21 cellular contexts compared by ENCODE assay signal in the genomic region with DNA sequence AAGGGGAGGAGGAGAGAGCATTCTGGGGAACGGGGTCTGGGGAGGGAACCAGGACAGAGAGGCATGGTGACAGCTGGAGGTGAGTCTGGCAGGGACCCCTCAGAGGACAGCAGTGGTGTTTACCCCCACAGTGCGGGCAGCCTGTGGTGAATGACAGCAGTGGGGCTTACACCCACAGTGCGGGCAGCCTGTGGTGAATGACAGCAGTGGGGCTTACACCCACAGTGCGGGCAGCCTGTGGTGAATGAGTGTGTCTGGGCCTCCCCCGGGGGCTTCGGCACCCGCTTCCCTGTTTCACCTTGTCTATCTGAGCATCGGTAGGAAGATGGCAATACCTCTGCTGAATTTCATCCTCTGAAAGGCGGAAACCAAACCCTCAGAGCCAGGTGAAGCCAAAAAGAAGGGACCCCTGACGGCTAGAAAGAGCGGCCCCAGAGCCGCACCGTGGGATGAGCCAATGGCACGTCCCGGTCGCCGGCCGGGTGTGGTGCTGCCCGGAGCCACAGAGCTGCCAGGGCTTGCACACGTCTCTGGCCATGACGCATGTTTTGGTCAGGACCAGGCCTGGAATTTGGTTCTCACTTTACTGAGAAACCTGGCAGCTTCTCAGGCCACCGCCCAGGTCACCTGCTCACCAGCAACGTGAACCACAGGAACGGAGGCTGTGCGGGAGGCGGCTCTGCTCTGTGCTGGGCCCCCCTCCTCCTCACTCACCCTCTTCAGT. TPM values are rescaled to one million over a fixed set of nuclear protein-coding genes. Genes with fewer than 3 reads are reported as not detected.
DNase-seq lines count a peak whose midpoint lies in the region; ATAC-seq and TF ChIP-seq lines count a peak whose summit lies in the region.
"Had no signal": no experiment of that assay in that cellular context is flagged by ENCODE, and none has a peak within 500 bp of the region (broad histone marks: within the 10 kb centered on the region; RNA-seq: fewer than 3 reads in every experiment).

No MANE protein-coding gene starts in this region.

- TF ChIP-seq POLR2A in body of pancreas (IDR thresholded peaks at IDR 0.05), result no peak
- TF ChIP-seq POLR2A in thyroid gland (IDR thresholded peaks at IDR 0.05), result no peak

- H3K4me1 ChIP-seq in body of pancreas (no peaks in the 10 kb centered on the region), left lung (peaks cover 0 to 3% of the 10 kb centered on the region in 2 donors), thyroid gland (peaks cover 0 to 16% of the 10 kb centered on the region in 2 donors)
- H3K4me1 ChIP-seq: right lobe of liver had no signal

- CTCF ChIA-PET in CD4-positive, alpha-beta T cell (lab: Charles Lee), result no interaction called here

- POLR2A ChIA-PET in CD4-positive, alpha-beta T cell (lab: Charles Lee), result no interaction called here

- no peak for TF ChIP-seq CTCF in body of pancreas (IDR thresholded peaks at IDR 0.05)
- no peak for TF ChIP-seq CTCF in left lung (IDR thresholded peaks at IDR 0.05)
- TF ChIP-seq CTCF in thyroid gland (IDR thresholded peaks at IDR 0.05), result no peak
- TF ChIP-seq CTCF in CD4-positive, alpha-beta T cell (IDR thresholded peaks at IDR 0.05), result no peak

- WGBS in body of pancreas, 2 donors, result 80% methylated on average over 17 to 26 of the region's 26 CpGs
- WGBS in thyroid gland, 2 donors, result 71 to 91% methylated on average over 11 to 26 of the region's 26 CpGs

- H3K4me3 ChIP-seq in body of pancreas, result no peak overlapping the region
- H3K4me3 ChIP-seq in left lung, result no peak overlapping the region
- no peak overlapping the region for H3K4me3 ChIP-seq in thyroid gland (replicated peaks in 1 of 3)
- H3K4me3 ChIP-seq: mucosa of descending colon, right lobe of liver, uterus had no signal

- peaks cover 17 to 28% (median 22%) of the 10 kb centered on the region in 3 donors for H3K4me1 Mint-ChIP-seq in IgD-negative memory B cell
- no peaks in the 10 kb centered on the region for H3K4me1 Mint-ChIP-seq in CD4-positive, alpha-beta T cell (ENCODE audit: low read depth)

- no peaks in the 10 kb centered on the region for H3K9me3 ChIP-seq in body of pancreas
- no peaks in the 10 kb centered on the region for H3K9me3 ChIP-seq in left lung
- no peaks in the 10 kb centered on the region for H3K9me3 ChIP-seq in thyroid gland
- no peaks in the 10 kb centered on the region for H3K9me3 ChIP-seq in CD4-positive, alpha-beta T cell (ENCODE audit: control insufficient read depth, low read length)
- H3K9me3 ChIP-seq: mucosa of descending colon, right lobe of liver, uterus had no signal

- no peaks in the 10 kb centered on the region for H3K36me3 ChIP-seq in body of pancreas (replicated peaks in 1 of 2; ENCODE audit: insufficient read depth in 1 of 2, low read depth in 2 of 2)
- no peaks in the 10 kb centered on the region for H3K36me3 ChIP-seq in left lung
- no peaks in the 10 kb centered on the region for H3K36me3 ChIP-seq in thyroid gland
- H3K36me3 ChIP-seq: right lobe of liver, uterus had no signal

- ATAC-seq in body of pancreas, result peak; percentile 31
- ATAC-seq in left lung, result peak; percentile 87
- ATAC-seq in CD4-positive, alpha-beta T cell (ENCODE audit: poor library complexity), result no peak
- ATAC-seq: mucosa of descending colon, right lobe of liver had no signal

- H3K36me3 Mint-ChIP-seq in IgD-negative memory B cell, result no peaks in the 10 kb centered on the region
- H3K36me3 Mint-ChIP-seq in CD4-positive, alpha-beta T cell (ENCODE audit: low read depth), result no peaks in the 10 kb centered on the region

- H3K9me3 Mint-ChIP-seq in IgD-negative memory B cell, result no peaks in the 10 kb centered on the region
- no peaks in the 10 kb centered on the region for H3K9me3 Mint-ChIP-seq in CD4-positive, alpha-beta T cell
- H3K9me3 Mint-ChIP-seq: activated CD4-positive, alpha-beta T cell treated with anti-CD3 and anti-CD28 coated beads, Interleukin-2, amount 10 ng/mL, durations not matched to agents 24 days and 14 days; stimulated activated naive CD8-positive, alpha-beta T cell treated with anti-CD3 and anti-CD28 coated beads, Interleukin-15, Interleukin-2, amounts not matched to agents 100 ng/mL and 50 ng/mL, for 24 hours had no signal

- H3K27me3 ChIP-seq in body of pancreas (no peaks in the 10 kb centered on the region), left lung (no peaks in the 10 kb centered on the region), thyroid gland (no peaks in the 10 kb centered on the region)
- H3K27me3 ChIP-seq in CD4-positive, alpha-beta T cell (ENCODE audit: control insufficient read depth, insufficient read depth, low read length), result no peaks in the 10 kb centered on the region
- H3K27me3 ChIP-seq: right lobe of liver, uterus had no signal

- peak overlapping the region in 1 of 4 donors; percentile 8 for H3K4me3 Mint-ChIP-seq in IgD-negative memory B cell
- no peak overlapping the region for H3K4me3 Mint-ChIP-seq in CD4-positive, alpha-beta T cell
- H3K4me3 Mint-ChIP-seq: activated CD4-positive, alpha-beta T cell treated with anti-CD3 and anti-CD28 coated beads, Interleukin-2, amount 10 ng/mL, durations not matched to agents 24 days and 14 days; stimulated activated naive CD8-positive, alpha-beta T cell treated with anti-CD3 and anti-CD28 coated beads, Interleukin-15, Interleukin-2, amounts not matched to agents 100 ng/mL and 50 ng/mL, for 24 hours had no signal

- no peaks in the 10 kb centered on the region for H3K27me3 Mint-ChIP-seq in IgD-negative memory B cell
- no peaks in the 10 kb centered on the region for H3K27me3 Mint-ChIP-seq in CD4-positive, alpha-beta T cell
- H3K27me3 Mint-ChIP-seq: activated CD4-positive, alpha-beta T cell treated with anti-CD3 and anti-CD28 coated beads, Interleukin-2, amount 10 ng/mL, durations not matched to agents 24 days and 14 days; stimulated activated naive CD8-positive, alpha-beta T cell treated with anti-CD3 and anti-CD28 coated beads, Interleukin-15, Interleukin-2, amounts not matched to agents 100 ng/mL and 50 ng/mL, for 24 hours had no signal

- peak overlapping the region; percentile 47 to 73 (median 53) for H3K27ac Mint-ChIP-seq in IgD-negative memory B cell
- no peak overlapping the region for H3K27ac Mint-ChIP-seq in CD4-positive, alpha-beta T cell
- H3K27ac Mint-ChIP-seq: activated CD4-positive, alpha-beta T cell treated with anti-CD3 and anti-CD28 coated beads, Interleukin-2, amount 10 ng/mL, durations not matched to agents 24 days and 14 days; stimulated activated naive CD8-positive, alpha-beta T cell treated with anti-CD3 and anti-CD28 coated beads, Interleukin-15, Interleukin-2, amounts not matched to agents 100 ng/mL and 50 ng/mL, for 24 hours had no signal

- DNase-seq in body of pancreas (peak in 2 of 4 donors; percentile 24 to 31), left lung (peak; percentile 74 to 82), thyroid gland (peak; percentile 76 to 78), DMS114 treated with DMSO at 0.1 percent for 48 hours (lab: John Stamatoyannopoulos, UW; ENCODE audit: unreplicated experiment) (no peak), putamen (ENCODE audit: low spot score) (no peak)
- DNase-seq in CD4-positive, alpha-beta T cell, result no peak
- DNase-seq: activated CD4-positive, alpha-beta T cell treated with anti-CD3 and anti-CD28 coated beads, Interleukin-2, amount 10 ng/mL, durations not matched to agents 24 days and 14 days; activated naive CD4-positive, alpha-beta T cell treated with Interleukin-2 at 50 U/mL for 16 hours; cerebellar nuclear complex; effector memory CD4-positive, alpha-beta T cell; hippocampal formation; mucosa of descending colon; NCI-H1092 treated with DMSO at 0.1 percent for 48 hours; NCI-H2107; NCI-H526 treated with DMSO at 0.1 percent for 48 hours; OCI-M1; uterus had no signal

- H3K27ac ChIP-seq in body of pancreas (no peak overlapping the region), left lung (peak overlapping the region in 1 of 2 donors; percentile 53), thyroid gland (peak overlapping the region; percentile 44 to 70 (median 52))
- no peak overlapping the region for H3K27ac ChIP-seq in CD4-positive, alpha-beta T cell (ENCODE audit: low read depth, low read length)
- H3K27ac ChIP-seq: KMS-11, right lobe of liver, uterus had no signal

- intact Hi-C loops in body of pancreas (cut with DNase I) (no loop called here), left lung (cut with DNase I) (no loop called here), thyroid gland (cut with DNase I) (no loop called here)
- intact Hi-C loops in CD4-positive, alpha-beta T cell (cut with DNase I, micrococcal nuclease), result no loop called here

RNA-seq across cellular contexts. Expression of gene SIK1, which starts 54.1 kb away (rescaled TPM):
- 2.5 TPM for polyA plus RNA-seq in IgD-negative memory B cell
- total RNA-seq in body of pancreas (10 to 100 TPM in 1 of 2 donors, under 1 TPM in 1; 0.52 to 43.2 TPM), left lung (10 to 100 TPM; 33.3 to 61.0 TPM), thyroid gland (1 to 10 TPM in 3 of 4 donors, under 1 TPM in 1; 0.54 to 5.3 (median 1.5) TPM)
- total RNA-seq in CD4-positive, alpha-beta T cell, result 100 to 1,000 TPM; 314 to 317 TPM

Comparison
In these comparisons a context has a peak if more than half of its experiments do, and no peak if none do; other contexts are left out.
1. DNase-seq: peak in left lung (2 of 2) and thyroid gland (2 of 2); none in CD4-positive, alpha-beta T cell (0 of 10), DMS114 treated with DMSO at 0.1 percent for 48 hours (single experiment) and putamen (single experiment).
2. H3K27ac ChIP-seq: peak in thyroid gland (3 of 3); none in body of pancreas (0 of 4) and CD4-positive, alpha-beta T cell (single experiment).
3. RNA of gene SIK1, which starts 54.1 kb away (total RNA-seq): 314 to 317 TPM in CD4-positive, alpha-beta T cell; 33.3 to 61.0 TPM in left lung, 0.52 to 43.2 TPM in body of pancreas and 0.54 to 5.3 TPM in thyroid gland; every median in the first group is over 4 times any median in the second.